8 cellular contexts compared by ENCODE assay signal in the genomic region with DNA sequence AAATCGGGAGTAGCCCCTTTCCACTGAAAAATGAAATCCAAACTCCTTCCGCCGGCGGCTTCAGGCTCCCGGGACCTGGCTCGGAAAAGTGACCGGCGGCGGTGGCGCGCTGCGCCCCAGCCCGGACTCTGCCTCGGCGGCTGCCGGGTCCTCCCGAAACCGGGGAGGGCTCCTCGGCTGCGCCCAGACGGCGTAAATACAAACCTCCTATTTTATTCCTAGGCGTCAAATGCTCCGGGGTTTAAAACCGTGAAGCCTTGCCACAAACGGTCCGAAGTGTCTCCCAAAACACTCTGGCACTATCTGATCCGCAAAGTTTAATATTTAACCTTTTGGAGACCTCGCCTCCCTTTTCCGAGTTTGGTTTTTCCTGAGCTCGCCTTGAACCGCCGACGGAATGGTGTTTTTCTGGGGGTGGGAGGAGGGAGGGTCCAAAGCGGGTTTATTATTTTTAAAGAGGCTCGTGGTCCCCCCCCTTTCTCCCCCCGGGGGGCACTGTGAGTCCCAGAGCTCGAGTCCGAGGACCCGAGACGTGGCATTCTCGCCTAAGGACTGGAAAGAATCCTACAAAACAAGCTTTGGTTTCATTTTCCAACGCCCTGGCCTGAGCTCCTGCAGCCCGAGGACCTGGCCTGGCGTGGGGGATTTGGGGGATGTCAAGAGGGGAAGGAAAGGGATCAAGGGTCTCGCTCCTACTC. TPM values are rescaled to one million over a fixed set of nuclear protein-coding genes. Genes with fewer than 3 reads are reported as not detected.
A peak's percentile ranks its signal among the peaks of the same experiment; 100 is the strongest.
DNase-seq lines count a peak whose midpoint lies in the region; ATAC-seq and TF ChIP-seq lines count a peak whose summit lies in the region.

No MANE protein-coding gene starts in this region.

- POLR2A ChIA-PET in SK-N-SH (lab: Yijun Ruan, JAX): interaction anchor here (1.0 to 2.3 kb wide), 5 partner anchors 26 to 182 kb away, joined by 3 to 6 read pairs (median 4); no protein-coding TSS in a partner anchor

- H3K9me2 ChIP-seq in SK-N-SH: no peaks in the 10 kb centered on the region

- TF ChIP-seq CTCF in AG09309 (IDR thresholded peaks at IDR 0.05; ENCODE audit: control insufficient read depth, insufficient read depth, low read depth, low read length, missing control alignments): no peak
- TF ChIP-seq CTCF in GM20000 (IDR thresholded peaks at IDR 0.05; ENCODE audit: extremely low read depth, missing control alignments): no peak
- TF ChIP-seq CTCF in SK-N-SH (IDR thresholded peaks at IDR 0.05): no peak
- no peak for TF ChIP-seq CTCF in endodermal cell (conservative IDR thresholded peaks at IDR 0.05)
- TF ChIP-seq CTCF in tibial nerve (IDR thresholded peaks at IDR 0.05): no peak

- CTCF ChIA-PET in SK-N-SH (lab: Yijun Ruan, JAX): interaction anchor here (1.0 to 4.1 kb wide), 12 partner anchors 11 to 402 kb away, joined by 3 to 22 read pairs (median 5); no protein-coding TSS in a partner anchor

- H3K4me2 ChIP-seq in SK-N-SH: peak overlapping the region; percentile 100

- peaks cover 11% of the 10 kb centered on the region for H3K27me3 Mint-ChIP-seq in endodermal cell (ENCODE audit: insufficient read depth)

- H3K9ac ChIP-seq in SK-N-SH (peak overlapping the region; percentile 100), endodermal cell (ENCODE audit: extremely low read depth, low read length, poor library complexity, severe bottlenecking) (peak overlapping the region; percentile 100)

- H3K9me3 Mint-ChIP-seq in endodermal cell: no peaks in the 10 kb centered on the region

- H3K27me3 ChIP-seq in SK-N-SH (ENCODE audit: insufficient read depth) (no peaks in the 10 kb centered on the region), endodermal cell (ENCODE audit: control insufficient read depth, insufficient read depth, low read length, poor library complexity, severe bottlenecking) (no peaks in the 10 kb centered on the region), tibial nerve (no peaks in the 10 kb centered on the region)

- H3K4me1 Mint-ChIP-seq in endodermal cell: peaks cover 14% of the 10 kb centered on the region

- peak overlapping the region; percentile 78 for H3K4me3 ChIP-seq in AG09309 (ENCODE audit: control insufficient read depth, low read depth, low read length)
- H3K4me3 ChIP-seq in SK-N-SH (ENCODE audit: low read depth in 2 of 2, low read length in 1 of 2): peak overlapping the region; percentile 72 to 98
- H3K4me3 ChIP-seq in endodermal cell (ENCODE audit: low read length): peak overlapping the region; percentile 100
- H3K4me3 ChIP-seq in mesodermal cell (ENCODE audit: extremely low read depth, insufficient read depth, low read length, poor library complexity, severe bottlenecking): peak overlapping the region; percentile 92
- peak overlapping the region; percentile 81 to 97 (median 90) for H3K4me3 ChIP-seq in tibial nerve

- H3K27ac ChIP-seq in SK-N-SH (ENCODE audit: low read depth in 2 of 2, low read length in 1 of 2) (peak overlapping the region; percentile 95 to 99), endodermal cell (ENCODE audit: low read depth, low read length) (peak overlapping the region; percentile 98), mesodermal cell (ENCODE audit: low read depth, low read length, severe bottlenecking) (peak overlapping the region; percentile 98), tibial nerve (peak overlapping the region; percentile 98 to 100 (median 99))

- TF ChIP-seq POLR2A in tibial nerve (IDR thresholded peaks at IDR 0.05): peak in 1 of 2 donors; percentile 56

- peaks cover 41% of the 10 kb centered on the region for H3F3A ChIP-seq in SK-N-SH (replicated peaks; ENCODE audit: insufficient read depth)

- peaks cover 15% of the 10 kb centered on the region for H3K36me3 Mint-ChIP-seq in endodermal cell (ENCODE audit: low read depth)

- H3K36me3 ChIP-seq in SK-N-SH (replicated peaks in 1 of 2; ENCODE audit: control insufficient read depth in 1 of 2, insufficient read depth in 2 of 2, low read length in 1 of 2) (peaks cover 0 to 2% of the 10 kb centered on the region in 2 experiments), endodermal cell (ENCODE audit: control insufficient read depth, insufficient read depth, low read length) (peaks cover 33% of the 10 kb centered on the region), mesodermal cell (ENCODE audit: control insufficient read depth, insufficient read depth, low read length) (peaks cover 14% of the 10 kb centered on the region), tibial nerve (no peaks in the 10 kb centered on the region)

- TF ChIP-seq RAD21 in SK-N-SH (IDR thresholded peaks at IDR 0.05; ENCODE audit: low read length): no peak

- ATAC-seq in HG02885 (IDR thresholded peaks at IDR 0.05; ENCODE audit: poor library complexity, unreplicated experiment): no peak

- peak overlapping the region; percentile 96 for H3K27ac Mint-ChIP-seq in endodermal cell

- peaks cover 42% of the 10 kb centered on the region for H4K20me1 ChIP-seq in SK-N-SH (ENCODE audit: insufficient read depth)

- no peaks in the 10 kb centered on the region for H3K9me3 ChIP-seq in SK-N-SH
- H3K9me3 ChIP-seq in endodermal cell (ENCODE audit: control insufficient read depth, low read length): no peaks in the 10 kb centered on the region
- H3K9me3 ChIP-seq in mesodermal cell (ENCODE audit: control insufficient read depth, low read length): no peaks in the 10 kb centered on the region
- no peaks in the 10 kb centered on the region for H3K9me3 ChIP-seq in tibial nerve

- DNase-seq in AG09309 (ENCODE audit: low read depth) (no peak), GM20000 (ENCODE audit: low spot score) (peak; percentile 59), SK-N-SH (peak; percentile 67), endodermal cell (peak; percentile 78), tibial nerve (ENCODE audit: low spot score in 2 of 2) (peak; percentile 55 to 68), SIG-M5 treated with dmso at 0.1 percent for 504 hours (lab: John Stamatoyannopoulos, UW; ENCODE audit: unreplicated experiment) (no peak)

- H3K4me1 ChIP-seq in SK-N-SH (ENCODE audit: control insufficient read depth in 1 of 2, insufficient read depth in 2 of 2, low read depth in 1 of 2, low read length in 1 of 2): peaks cover 22 to 25% of the 10 kb centered on the region in 2 experiments; a peak in 3 of 4 replicates
- peaks cover 10% of the 10 kb centered on the region for H3K4me1 ChIP-seq in endodermal cell (ENCODE audit: control insufficient read depth, insufficient read depth, low read length)
- peaks cover 20% of the 10 kb centered on the region for H3K4me1 ChIP-seq in mesodermal cell (ENCODE audit: control insufficient read depth, insufficient read depth, low read length, poor library complexity, severe bottlenecking)
- peaks cover 3 to 31% (median 22%) of the 10 kb centered on the region in 4 donors for H3K4me1 ChIP-seq in tibial nerve

- TF ChIP-seq EP300 in SK-N-SH (IDR thresholded peaks at IDR 0.05; ENCODE audit: borderline replicate concordance in 1 of 2, low read depth in 1 of 2, low read length in 1 of 2) (no peak), tibial nerve (IDR thresholded peaks at IDR 0.05) (peak in 1 of 2 donors; percentile 71)

- peaks cover 96% of the 10 kb centered on the region for H3K79me2 ChIP-seq in SK-N-SH (ENCODE audit: insufficient read depth)

- no peak overlapping the region for H2AFZ ChIP-seq in SK-N-SH (ENCODE audit: low read depth)

- 2% methylated on average over 46 of the region's 46 CpGs for WGBS in SK-N-SH (ENCODE audit: low lambda C conversion rate)
- 0% methylated on average over 17 to 44 of the region's 46 CpGs for WGBS in endodermal cell (ENCODE audit: insufficient coverage in 1 of 2, insufficient read length in 1 of 2), 2 experiments
- 0 to 1% methylated on average over 22 to 28 of the region's 46 CpGs for WGBS in mesodermal cell (ENCODE audit: insufficient coverage in 2 of 2), 2 experiments
- WGBS in tibial nerve, 2 donors: 0% methylated on average over 44 to 46 of the region's 46 CpGs

- H3K4me3 Mint-ChIP-seq in endodermal cell: peak overlapping the region; percentile 96

TF ChIP-seq in SK-N-SH, 30 proteins besides CTCF, POLR2A, EP300 and RAD21:
- TF ChIP-seq TAF1 (IDR thresholded peaks at IDR 0.05; ENCODE audit: borderline replicate concordance, low read depth, low read length) (peak; percentile 64), GABPA (IDR thresholded peaks at IDR 0.05; ENCODE audit: low read depth) (no peak), POLR2AphosphoS5 (IDR thresholded peaks at IDR 0.05; ENCODE audit: low read depth, low read length) (peak; percentile 33; the same call in 1 of the 2 replicates), SIN3A (IDR thresholded peaks at IDR 0.05; ENCODE audit: borderline replicate concordance, low read depth, low read length) (0 out of 2 replicates have a peak, but pooled peaks have one; percentile 5), MXI1 (IDR thresholded peaks at IDR 0.05; ENCODE audit: low read depth, low read length) (peak; percentile 42; the same call in 1 of the 2 replicates)

RNA-seq across cellular contexts. Expression of a gene that starts 1.9 kb away (rescaled TPM):
- 19.9 and 34.4 TPM in 2 replicates for polyA plus RNA-seq in SK-N-SH (2012; rRNA removed)
- 20.4 and 25.5 TPM in 2 replicates for polyA plus RNA-seq in SK-N-SH (2012; cell fraction: cytosol; rRNA removed)
- polyA plus RNA-seq in SK-N-SH (2012; cell fraction: nucleus; rRNA removed): 78.0 and 126 TPM in 2 replicates
- total RNA-seq in endodermal cell: 100 to 1,000 TPM; 103 to 136 TPM
- 48.8 TPM for polyA plus RNA-seq in endodermal cell (2013, experiment 1 of 2)
- 55.8 TPM for polyA plus RNA-seq in endodermal cell (2013, experiment 2 of 2)
- 37.0 TPM for polyA plus RNA-seq in mesodermal cell (2013, experiment 1 of 2)
- polyA plus RNA-seq in mesodermal cell (2013, experiment 2 of 2): 35.2 TPM
- 100 to 1,000 TPM in 3 of 4 donors, 10 to 100 TPM in 1; 76.9 to 241 (median 147) TPM for total RNA-seq in tibial nerve

Comparison
In these comparisons a context has a peak if more than half of its experiments do, and no peak if none do; other contexts are left out.
1. DNase-seq: peak in GM20000 (single experiment), SK-N-SH (single experiment), endodermal cell (single experiment) and tibial nerve (2 of 2); none in AG09309 (single experiment) and SIG-M5 treated with dmso at 0.1 percent for 504 hours (single experiment).
2. Peak in every context shown above with its lines, with median percentiles within 50 percentile points of each other: H3K4me3 ChIP-seq and H3K27ac ChIP-seq.